Comparison of ENCODE assay signal across 23 cellular contexts in the genomic region with DNA sequence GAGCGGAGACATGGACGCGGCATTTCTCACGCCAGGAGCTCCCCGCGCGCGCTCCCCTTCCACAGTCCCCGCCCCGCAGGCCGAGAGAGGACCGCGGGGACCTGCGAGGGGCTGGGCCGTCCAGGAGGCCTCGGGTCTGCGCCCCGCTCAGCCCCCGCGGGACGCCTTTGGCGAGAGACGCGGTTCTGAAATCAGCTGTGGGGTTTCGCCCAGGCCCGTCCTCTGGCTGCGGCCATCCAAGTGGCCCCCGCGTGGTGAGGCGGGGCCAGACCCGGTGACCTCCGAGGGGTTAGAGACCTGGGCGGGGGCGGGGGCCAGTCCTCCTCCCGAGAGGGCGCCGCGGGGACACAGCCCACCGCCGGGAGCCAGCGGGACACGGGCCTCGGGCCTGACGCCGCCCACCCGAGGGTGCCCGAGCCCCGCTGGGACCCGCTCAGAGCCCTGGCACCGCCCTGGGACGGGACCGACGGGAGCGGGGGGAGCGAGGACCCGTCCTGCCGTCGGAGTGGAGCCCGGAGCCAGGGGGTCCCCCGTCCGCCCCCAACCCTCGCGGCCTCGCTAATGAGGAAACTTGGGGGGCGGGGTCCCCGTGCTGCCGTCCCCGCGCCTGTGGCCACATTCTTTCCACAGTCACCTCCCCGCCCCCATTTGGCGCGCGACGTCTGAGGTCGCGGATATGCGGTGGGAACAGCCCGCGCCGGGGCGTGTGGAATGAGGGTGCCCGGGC. TPM values are rescaled to one million over a fixed set of nuclear protein-coding genes. Genes with fewer than 3 reads are reported as not detected.
DNase-seq lines count a peak whose midpoint lies in the region; ATAC-seq and TF ChIP-seq lines count a peak whose summit lies in the region.
"Had no signal": no experiment of that assay in that cellular context is flagged by ENCODE, and none has a peak within 500 bp of the region (broad histone marks: within the 10 kb centered on the region; RNA-seq: fewer than 3 reads in every experiment).

No MANE protein-coding gene starts in this region.

- H3K4me2 ChIP-seq in H9 (ENCODE audit: insufficient read depth, insufficient read length, low read length): peak overlapping the region; percentile 18

- no CpG with 5 or more reads among the region's 82 CpGs for WGBS in H9 (ENCODE audit: extremely low coverage, insufficient read length, low lambda C conversion rate)
- 8 to 12% (median 9%) methylated on average over 27 to 82 of the region's 82 CpGs for whole genome bisulfite sequencing in spleen, 5 donors

- H3K27ac ChIP-seq in H9 (ENCODE audit: insufficient read length, low read depth, low read length): no peak overlapping the region
- no peak overlapping the region for H3K27ac ChIP-seq in spleen
- H3K27ac ChIP-seq: cardiac muscle cell, stomach had no signal

- no peak overlapping the region for H4K91ac ChIP-seq in H9 (ENCODE audit: insufficient read length, low read depth, low read length)

- H3K79me1 ChIP-seq in H9 (ENCODE audit: insufficient read depth, low read depth, low read length, poor library complexity, severe bottlenecking): no peaks in the 10 kb centered on the region

- no peak overlapping the region for H3K4ac ChIP-seq in H9 (ENCODE audit: low read depth, low read length)

- no peak overlapping the region for H2BK120ac ChIP-seq in H9 (ENCODE audit: low read depth, low read length, poor library complexity, severe bottlenecking)

- no peak overlapping the region for H3K23ac ChIP-seq in H9 (ENCODE audit: insufficient read length, low read depth, low read length)

- no peaks in the 10 kb centered on the region for H4K20me1 ChIP-seq in H9 (ENCODE audit: control insufficient read depth, insufficient read depth, insufficient read length)

- H3K27me3 Mint-ChIP-seq in H9 (ENCODE audit: low read depth): peaks cover 96% of the 10 kb centered on the region
- H3K27me3 Mint-ChIP-seq in WTC11 (ENCODE audit: low read depth): peaks cover 91% of the 10 kb centered on the region

- H3K9me3 Mint-ChIP-seq in H9 (peaks cover 4 to 6% of the 10 kb centered on the region in 2 experiments; a peak in 2 of 5 replicates), WTC11 (peaks cover 4% of the 10 kb centered on the region; the same call in 1 of the 2 replicates)
- H3K9me3 Mint-ChIP-seq: activated T-helper 2 cell treated with anti-CD3 and anti-CD28 coated beads, Interferon-gamma antibody, Interleukin-2, Interleukin-4, amounts not matched to agents 10 μg/mL and 5 μg/mL and 100 μg/mL, durations not matched to agents 14 hours and 24 hours and 36 hours; neural crest cell had no signal

- intact Hi-C loops in spleen (cut with DNase I; ENCODE audit: low total_unique reads): no loop called here

- H4K5ac ChIP-seq in H9 (ENCODE audit: insufficient read length, low read depth, low read length): no peak overlapping the region

- H4K8ac ChIP-seq in H9 (replicated peaks; ENCODE audit: insufficient read length, low read depth, low read length): no peak overlapping the region

- no peak for TF ChIP-seq POLR2A in spleen (IDR thresholded peaks at IDR 0.05)

- H3K36me3 Mint-ChIP-seq in H9 (ENCODE audit: insufficient read depth in 1 of 3, low read depth in 3 of 3) (peaks cover 0 to 4% (median 3%) of the 10 kb centered on the region in 3 experiments; a peak in 2 of 7 replicates), WTC11 (peaks cover 2% of the 10 kb centered on the region; the same call in 1 of the 2 replicates)

- CTCF ChIA-PET in WTC11 (lab: Charles Lee): interaction anchor here (1.0 to 1.3 kb wide), 3 partner anchors 9 to 31 kb away, joined by 3 to 4 read pairs (median 3); no protein-coding TSS in a partner anchor

- H3K56ac ChIP-seq in H9 (ENCODE audit: insufficient read length, low read depth, low read length): no peak overlapping the region

- H3K27ac Mint-ChIP-seq in H9: no peak overlapping the region
- H3K27ac Mint-ChIP-seq in WTC11: no peak overlapping the region
- H3K27ac Mint-ChIP-seq: activated T-helper 2 cell treated with anti-CD3 and anti-CD28 coated beads, Interferon-gamma antibody, Interleukin-2, Interleukin-4, amounts not matched to agents 10 μg/mL and 5 μg/mL and 100 μg/mL, durations not matched to agents 14 hours and 24 hours and 36 hours; HFFc6 had no signal

- H3K9me3 ChIP-seq in H9 (ENCODE audit: control insufficient read depth, low read depth, low read length) (no peaks in the 10 kb centered on the region), spleen (no peaks in the 10 kb centered on the region)
- H3K9me3 ChIP-seq: stomach had no signal

- no peaks in the 10 kb centered on the region for H3K36me3 ChIP-seq in spleen
- H3K36me3 ChIP-seq: cardiac muscle cell, stomach had no signal

- H3K4me1 ChIP-seq in H9 (ENCODE audit: insufficient read depth, low read length) (peaks cover 4% of the 10 kb centered on the region; the same call in 1 of the 2 replicates), spleen (peaks cover 10 to 35% (median 19%) of the 10 kb centered on the region in 6 donors)

- peaks cover 24 to 44% of the 10 kb centered on the region in 2 experiments for H3K4me1 Mint-ChIP-seq in H9
- peaks cover 42% of the 10 kb centered on the region for H3K4me1 Mint-ChIP-seq in WTC11

- H2BK20ac ChIP-seq in H9 (ENCODE audit: low read depth, low read length, poor library complexity, severe bottlenecking): no peak overlapping the region

- H3K14ac ChIP-seq in H9 (ENCODE audit: insufficient read depth, low read length): no peak overlapping the region

- H3K18ac ChIP-seq in H9 (ENCODE audit: insufficient read length, low read depth, low read length): no peak overlapping the region

- H3K23me2 ChIP-seq in H9 (ENCODE audit: insufficient read length, low read depth, low read length, poor library complexity, severe bottlenecking): peaks cover 21% of the 10 kb centered on the region

- POLR2A ChIA-PET in WTC11 (lab: Charles Lee): interaction anchor here (1.0 kb wide), 1 partner anchor 10 kb away, joined by 4 read pairs; no protein-coding TSS in a partner anchor

- TF ChIP-seq CTCF in H9 (conservative IDR thresholded peaks at IDR 0.05) (no peak), WTC11 (IDR thresholded peaks at IDR 0.05) (no peak), spleen (IDR thresholded peaks at IDR 0.05 in 8 of 11, conservative IDR thresholded peaks at IDR 0.05 in 3 of 11) (no peak)

- no peak overlapping the region for H2AFZ ChIP-seq in H9 (ENCODE audit: low read length)

- H3K4me3 ChIP-seq in spleen: peak overlapping the region in 7 of 8 donors; percentile 4 to 56 (median 22)

- no peak overlapping the region for H3T11ph ChIP-seq in H9 (ENCODE audit: low read length)

- H3K79me2 ChIP-seq in H9 (ENCODE audit: insufficient read depth, low read length): no peaks in the 10 kb centered on the region

- no peak overlapping the region for H2AK5ac ChIP-seq in H9 (ENCODE audit: insufficient read length, low read length)

- H3K4me3 Mint-ChIP-seq in H9: peak overlapping the region; percentile 12 to 78; a peak in 1 of 5 replicates
- H3K4me3 Mint-ChIP-seq in WTC11: peak overlapping the region; percentile 25; the same call in 1 of the 2 replicates
- H3K4me3 Mint-ChIP-seq: HFFc6 had no signal

- no peak overlapping the region for H2BK5ac ChIP-seq in H9 (ENCODE audit: insufficient read length, low read length)

- H3K27me3 ChIP-seq in H9 (ENCODE audit: insufficient read depth, low read length) (peaks cover 63% of the 10 kb centered on the region), spleen (replicated peaks in 1 of 7) (peaks cover 3 to 97% (median 68%) of the 10 kb centered on the region in 7 donors)

- H2BK15ac ChIP-seq in H9 (ENCODE audit: low read depth, low read length): no peak overlapping the region

- ATAC-seq in WTC11 (no peak), HG03342 (IDR thresholded peaks at IDR 0.05; ENCODE audit: unreplicated experiment) (no peak)
- ATAC-seq: sciatic nerve had no signal

- no peak overlapping the region for H2BK12ac ChIP-seq in H9 (ENCODE audit: insufficient read length, low read depth, low read length)

- DNase-seq in H9 (no peak), WTC11 (ENCODE audit: low spot score) (no peak), islet precursor cell (peak; percentile 49), spleen (no peak), NCI-H2081 (lab: John Stamatoyannopoulos, UW) (no peak), NK-92 (lab: John Stamatoyannopoulos, UW; ENCODE audit: unreplicated experiment) (no peak)
- DNase-seq: effector CD4-positive, alpha-beta T cell; EL; HFFc6; Karpas-422; NCI-H1105; NCI-H2171 treated with DMSO at 0.1 percent for 48 hours; NCI-H69; OCI-M1; stimulated activated CD4-positive, alpha-beta T cell treated with anti-CD3 and anti-CD28 coated beads, Interleukin-1b, Interleukin-23, amount 100 ng/mL, for 48 hours; stomach; T-helper 2 cell had no signal

- no peak overlapping the region for H3K9ac ChIP-seq in H9 (ENCODE audit: extremely low read depth, insufficient read length, low read length)

TF ChIP-seq in WTC11, 78 proteins besides CTCF, POLR2A, EP300 and RAD21:
- TF ChIP-seq ZNF423 (CRISPR knock-in tag; IDR thresholded peaks at IDR 0.05): peak; percentile 73
- no peak for TF ChIP-seq JAZF1 (CRISPR knock-in tag; IDR thresholded peaks at IDR 0.05)

RNA-seq across cellular contexts. Expression of a gene that starts 6.1 kb away (rescaled TPM):
- 51.1 and 52.4 TPM in 2 replicates for total RNA-seq in H9 (2021)
- 81.3 to 87.0 TPM (median 83.8 TPM) in 3 replicates for total RNA-seq in WTC11 (2021)
- not detected for total RNA-seq in spleen
- not detected for polyA plus RNA-seq in spleen
- total RNA-seq: activated T-helper 2 cell treated with anti-CD3 and anti-CD28 coated beads, Interferon-gamma antibody, Interleukin-2, Interleukin-4, amounts not matched to agents 10 μg/mL and 5 μg/mL and 100 μg/mL, durations not matched to agents 14 hours and 24 hours and 36 hours; HFFc6; mesenteric fat pad; stomach had no signal
- polyA plus RNA-seq: stomach had no signal

Comparison
In these comparisons a context has a peak if more than half of its experiments do, and no peak if none do; other contexts are left out.
1. RNA of a gene that starts 6.1 kb away (total RNA-seq): 81.3 to 87.0 TPM in WTC11 and 51.1 to 52.4 TPM in H9; not detected in spleen; every median in the first group is over 10 times any median in the second.